ENCODE assay signal across 8 cellular contexts in genomic region chr11:95092549-95093324, GRCh38. TPM values are rescaled to one million over a fixed set of nuclear protein-coding genes. Genes with fewer than 3 reads are reported as not detected.
DNase-seq lines count a peak whose midpoint lies in the region; ATAC-seq, FAIRE-seq and TF ChIP-seq lines count a peak whose summit lies in the region.

No MANE protein-coding gene starts in this region.

- no peak for FAIRE-seq in bronchial epithelial cell (lab: Jason Lieb, UNC)

- ATAC-seq in Panc1 (no peak), naive B cell (ENCODE audit: low read depth in 2 of 2) (no peak)

- peak overlapping the region; percentile 50 to 90 (median 76) for H3K4me3 Mint-ChIP-seq in naive B cell

- H3K27me3 Mint-ChIP-seq in naive B cell, result no peaks in the 10 kb centered on the region

- TF ChIP-seq CTCF in Panc1 (IDR thresholded peaks at IDR 0.05) (peak; percentile 74), bronchial epithelial cell (IDR thresholded peaks at IDR 0.05; ENCODE audit: insufficient read depth, low read length, severe bottlenecking) (peak; percentile 61)

- H3K4me1 Mint-ChIP-seq in naive B cell, result peaks cover 70 to 80% (median 79%) of the 10 kb centered on the region in 3 donors

- in situ Hi-C loops in Panc1 (cut with HindIII; ENCODE audit: low pct_unique_long_range_greater_than_20kb, low sequenced_read_pairs), result no loop called here

- peak; percentile 44 for DNase-seq in activated naive CD4-positive, alpha-beta T cell treated with Interleukin-2 at 50 U/mL for 16 hours
- DNase-seq in activated naive CD4-positive, alpha-beta T cell (lab: John Stamatoyannopoulos, UW), result no peak
- DNase-seq in Panc1 (ENCODE audit: low read depth, low spot score), result peak; percentile 61
- peak; percentile 61 for DNase-seq in bronchial epithelial cell (ENCODE audit: low read depth)
- DNase-seq in naive B cell, result no peak
- DNase-seq in activated gamma-delta T cell treated with Interleukin-2 at 50 U/mL for 16 hours, result no peak
- no peak for DNase-seq in NCI-H526 treated with DMSO at 0.1 percent for 48 hours (lab: John Stamatoyannopoulos, UW)
- DNase-seq in activated gamma-delta T cell (lab: John Stamatoyannopoulos, UW), result no peak

- BruUV-seq in Panc1 (replicated peaks; lab: Mats Ljungman, UMichigan), result no TSS peak

- H3K27me3 ChIP-seq in Panc1 (ENCODE audit: control insufficient read depth, insufficient read depth, low read length) (no peaks in the 10 kb centered on the region), bronchial epithelial cell (ENCODE audit: control insufficient read depth, insufficient read depth, low read length) (no peaks in the 10 kb centered on the region)

- H3K36me3 ChIP-seq in Panc1 (ENCODE audit: control insufficient read depth, insufficient read depth, low read length) (no peaks in the 10 kb centered on the region), bronchial epithelial cell (ENCODE audit: control insufficient read depth, insufficient read depth, low read length) (no peaks in the 10 kb centered on the region)

- intact Hi-C loops in Panc1 (cut with micrococcal nuclease; ENCODE audit: unreplicated experiment), result no loop called here

- no peaks in the 10 kb centered on the region for H3K9me3 Mint-ChIP-seq in naive B cell

- no peak overlapping the region for H3K4me3 ChIP-seq in Panc1 (ENCODE audit: low read depth in 2 of 2, low read length in 2 of 2)
- no peak overlapping the region for H3K4me3 ChIP-seq in bronchial epithelial cell (ENCODE audit: low read depth, low read length)

- H3K36me3 Mint-ChIP-seq in naive B cell, result no peaks in the 10 kb centered on the region

- H3K9me3 ChIP-seq in Panc1 (ENCODE audit: control insufficient read depth, insufficient read depth, low read depth, low read length), result no peaks in the 10 kb centered on the region

- POLR2A ChIA-PET in Panc1 (lab: Charles Lee), result interaction anchor here (0.5 to 0.6 kb wide), 2 partner anchors 9 to 976 kb away, joined by 9 to 13 read pairs; no protein-coding TSS in a partner anchor

- H3K27ac Mint-ChIP-seq in naive B cell, result peak overlapping the region; percentile 28 to 90 (median 62)

- CTCF ChIA-PET in Panc1 (lab: Charles Lee), result interaction anchor here (1.0 kb wide), 1 partner anchor 10 kb away, joined by 5 read pairs; no protein-coding TSS in a partner anchor

- H3K4me1 ChIP-seq in Panc1 (ENCODE audit: control insufficient read depth, insufficient read depth, low read length), result peaks cover 22% of the 10 kb centered on the region

- H3K27ac ChIP-seq in Panc1 (ENCODE audit: low read length), result no peak overlapping the region

RNA-seq across cellular contexts. Expression of gene ENDOD1, which starts 3.1 kb away (rescaled TPM):
- total RNA-seq in Panc1 (2021; ENCODE audit: unreplicated experiment) (28.2 TPM), bronchial epithelial cell (41.1 and 44.8 TPM in 2 replicates)
- 14.2 TPM for polyA plus RNA-seq in Panc1 (2012; ENCODE audit: insufficient read length)
- polyA plus RNA-seq in naive B cell (ENCODE audit: low read depth in 6 of 6), result 10 to 100 TPM in 5 of 6 donors, 1 to 10 TPM in 1; 3.8 to 25.1 (median 21.7) TPM

RNA-seq across cellular contexts. Expression of gene SRSF8, which starts 26.0 kb away (rescaled TPM):
- 40.6 TPM for total RNA-seq in Panc1 (2021; ENCODE audit: unreplicated experiment)
- 29.1 TPM for polyA plus RNA-seq in Panc1 (2012; ENCODE audit: insufficient read length)
- total RNA-seq in bronchial epithelial cell, result 13.4 and 17.5 TPM in 2 replicates
- polyA plus RNA-seq in naive B cell (ENCODE audit: low read depth in 6 of 6), result 100 to 1,000 TPM in 5 of 6 donors, 10 to 100 TPM in 1; 93.9 to 128 (median 108) TPM

RNA-seq across cellular contexts. Expression of gene KDM4F, which starts 43.5 kb away (rescaled TPM):
- total RNA-seq in Panc1 (2021; ENCODE audit: unreplicated experiment), result not detected
- not detected for polyA plus RNA-seq in Panc1 (2012; ENCODE audit: insufficient read length)
- not detected in 2 replicates for total RNA-seq in bronchial epithelial cell
- polyA plus RNA-seq in naive B cell (ENCODE audit: low read depth in 6 of 6), result not detected

Comparison
In these comparisons a context has a peak if more than half of its experiments do, and no peak if none do; other contexts are left out.
1. DNase-seq: peak in activated naive CD4-positive, alpha-beta T cell treated with Interleukin-2 at 50 U/mL for 16 hours (single experiment), Panc1 (single experiment) and bronchial epithelial cell (single experiment); none in activated naive CD4-positive, alpha-beta T cell (0 of 4), naive B cell (single experiment), activated gamma-delta T cell treated with Interleukin-2 at 50 U/mL for 16 hours (single experiment), NCI-H526 treated with DMSO at 0.1 percent for 48 hours (single experiment) and activated gamma-delta T cell (single experiment).